In genomic region chr1:151846686-151847227, GRCh38 we compare ENCODE assay signal across 1 cellular context.
TF ChIP-seq lines count a peak whose summit lies in the region.

No MANE protein-coding gene starts in this region.

TF ChIP-seq in SK-N-SH, 30 proteins besides CTCF, POLR2A, EP300 and RAD21:
- TF ChIP-seq TCF12 (IDR thresholded peaks at IDR 0.05): no peak
- TF ChIP-seq ELF1 (IDR thresholded peaks at IDR 0.05): no peak
- TF ChIP-seq, protein P1, sequence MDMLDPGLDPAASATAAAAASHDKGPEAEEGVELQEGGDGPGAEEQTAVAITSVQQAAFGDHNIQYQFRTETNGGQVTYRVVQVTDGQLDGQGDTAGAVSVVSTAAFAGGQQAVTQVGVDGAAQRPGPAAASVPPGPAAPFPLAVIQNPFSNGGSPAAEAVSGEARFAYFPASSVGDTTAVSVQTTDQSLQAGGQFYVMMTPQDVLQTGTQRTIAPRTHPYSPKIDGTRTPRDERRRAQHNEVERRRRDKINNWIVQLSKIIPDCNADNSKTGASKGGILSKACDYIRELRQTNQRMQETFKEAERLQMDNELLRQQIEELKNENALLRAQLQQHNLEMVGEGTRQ (IDR thresholded peaks at IDR 0.05; ENCODE audit: borderline replicate concordance, low read depth, low read length): no peak
- TF ChIP-seq GATA2 (CRISPR knock-in tag; IDR thresholded peaks at IDR 0.05): no peak
- no peak for TF ChIP-seq MXI1 (IDR thresholded peaks at IDR 0.05; ENCODE audit: low read depth, low read length)
- no peak for TF ChIP-seq RXRA (IDR thresholded peaks at IDR 0.05; ENCODE audit: borderline replicate concordance, low read depth)
